In genomic region chr17:14760212-14760611, GRCh38 we compare ENCODE assay signal across 24 cellular contexts.
A peak's percentile ranks its signal among the peaks of the same experiment; 100 is the strongest.
DNase-seq lines count a peak whose midpoint lies in the region; ATAC-seq, FAIRE-seq and TF ChIP-seq lines count a peak whose summit lies in the region.
"Had no signal": no experiment of that assay in that cellular context is flagged by ENCODE, and none has a peak within 500 bp of the region (broad histone marks: within the 10 kb centered on the region; RNA-seq: fewer than 3 reads in every experiment).

No MANE protein-coding gene starts in this region.

- TF ChIP-seq EP300 in HepG2 (IDR thresholded peaks at IDR 0.05; ENCODE audit: low read depth in 2 of 2, low read length in 2 of 2) (no peak), HepG2 (CRISPR knock-in tag; IDR thresholded peaks at IDR 0.05; ENCODE audit: borderline replicate concordance) (no peak)

- in situ Hi-C loops in HepG2 (cut with HindIII; ENCODE audit: extremely low pct_ligation_motif_present, low pct_unique_long_range_greater_than_20kb): no loop called here

- no peaks in the 10 kb centered on the region for H3K79me2 ChIP-seq in HepG2 (ENCODE audit: insufficient read depth, low read length)

- no peaks in the 10 kb centered on the region for H3K9me3 ChIP-seq in HepG2 (ENCODE audit: low read length)
- H3K9me3 ChIP-seq: breast epithelium, esophagus muscularis mucosa, Peyer's patch had no signal

- peaks cover 48% of the 10 kb centered on the region for H3K4me1 ChIP-seq in HepG2 (ENCODE audit: insufficient read depth, low read length)
- H3K4me1 ChIP-seq: breast epithelium, esophagus muscularis mucosa, Peyer's patch had no signal

- H3K9ac ChIP-seq in HepG2 (ENCODE audit: insufficient read depth, low read depth, low read length): no peak overlapping the region

- CTCF ChIA-PET in HepG2 (lab: Yijun Ruan, JAX; ENCODE audit: low intra/inter-chr PET ratio, low total read pairs): no interaction called here

- POLR2A ChIA-PET in HepG2 (lab: Yijun Ruan, JAX): interaction anchor here (1.3 to 1.6 kb wide), 2 partner anchors 19 to 459 kb away, joined by 3 to 6 read pairs; partner anchors contain the start of gene HS3ST3B1

- no peak overlapping the region for H3K4me3 ChIP-seq in HepG2 (replicated peaks in 1 of 3; ENCODE audit: insufficient read depth in 1 of 3, low read depth in 2 of 3, low read length in 3 of 3)
- H3K4me3 ChIP-seq: breast epithelium, dorsolateral prefrontal cortex, esophagus muscularis mucosa, Peyer's patch had no signal

- DNase-seq in HepG2 (ENCODE audit: low spot score) (no peak), NCI-H524 (lab: John Stamatoyannopoulos, UW) (no peak), GM03348 (ENCODE audit: low spot score) (no peak), NCI-H774 (lab: John Stamatoyannopoulos, UW) (no peak)
- DNase-seq: activated CD4-positive, alpha-beta memory T cell treated with anti-CD3 and anti-CD28 coated beads for 36 hours; activated naive CD8-positive, alpha-beta T cell treated with anti-CD3 and anti-CD28 coated beads for 36 hours; activated T-cell treated with anti-CD3 and anti-CD28 coated beads, Interleukin-2, amount 50 U/mL, for 4 hours; CD4-positive, alpha-beta memory T cell; DND-41; dorsolateral prefrontal cortex; head of caudate nucleus; HFFc6; mesendoderm; NCI-H2107; NCI-H748 treated with DMSO at 0.1 percent for 48 hours; Peyer's patch had no signal

- no peaks in the 10 kb centered on the region for H3K36me3 ChIP-seq in HepG2 (replicated peaks in 1 of 2; ENCODE audit: control insufficient read depth in 1 of 2, insufficient read depth in 2 of 2, low read length in 2 of 2)
- H3K36me3 ChIP-seq: breast epithelium, esophagus muscularis mucosa, Peyer's patch had no signal

- no peak overlapping the region for H3K27ac ChIP-seq in HepG2 (ENCODE audit: extremely low read length, insufficient read depth, low read length)
- H3K27ac ChIP-seq: breast epithelium, dorsolateral prefrontal cortex, esophagus muscularis mucosa, Peyer's patch had no signal

- H3K4me2 ChIP-seq in HepG2 (ENCODE audit: low read depth, low read length): peak overlapping the region; percentile 66

- intact Hi-C loops in HepG2 (cut with micrococcal nuclease; ENCODE audit: unreplicated experiment): no loop called here

- TF ChIP-seq CTCF in HepG2 (CRISPR knock-in tag; IDR thresholded peaks at IDR 0.05): no peak

- TF ChIP-seq RAD21 in HepG2 (CRISPR knock-in tag; IDR thresholded peaks at IDR 0.05): no peak

- WGBS in HepG2 (ENCODE audit: low lambda C conversion rate): 43% methylated on average over 4 of the region's 4 CpGs

- peak; percentile 56 for ATAC-seq in GM18502 (IDR thresholded peaks at IDR 0.05; ENCODE audit: poor library complexity, unreplicated experiment)
- peak; percentile 33 for ATAC-seq in GM21529 (IDR thresholded peaks at IDR 0.05; ENCODE audit: unreplicated experiment)
- ATAC-seq in HG03175 (IDR thresholded peaks at IDR 0.05; ENCODE audit: unreplicated experiment): peak; percentile 42
- ATAC-seq in HepG2: no peak
- ATAC-seq in HG03108 (IDR thresholded peaks at IDR 0.05; ENCODE audit: unreplicated experiment): no peak
- ATAC-seq: activated T-cell treated with anti-CD3 and anti-CD28 coated beads, Interleukin-2, amount 50 U/mL, for 4 hours; SK-N-SH treated with all-trans-retinoic acid at 6 μM for 48 hours had no signal

- no TSS peak for BruUV-seq in HepG2 (replicated peaks; lab: Mats Ljungman, UMichigan)

- no peaks in the 10 kb centered on the region; a peak in 1 of 5 replicates for H3K27me3 ChIP-seq in HepG2 (ENCODE audit: control insufficient read depth in 1 of 2, insufficient read depth in 2 of 2, low read length in 2 of 2)
- H3K27me3 ChIP-seq: breast epithelium, esophagus muscularis mucosa, Peyer's patch had no signal

- FAIRE-seq in HepG2 (lab: Jason Lieb, UNC): no peak
- FAIRE-seq: TTC549 had no signal

- no peaks in the 10 kb centered on the region for H4K20me1 ChIP-seq in HepG2 (ENCODE audit: insufficient read depth, low read length)

- H2AFZ ChIP-seq in HepG2 (ENCODE audit: low read length): no peak overlapping the region

- no peak for TF ChIP-seq POLR2A in HepG2 (IDR thresholded peaks at IDR 0.05; ENCODE audit: insufficient read depth in 1 of 2, low read depth in 2 of 2, low read length in 2 of 2)

TF ChIP-seq in HepG2, 621 proteins besides CTCF, POLR2A, EP300 and RAD21 (continues in another document):
- TF ChIP-seq ZNF12 (CRISPR knock-in tag; IDR thresholded peaks at IDR 0.05) (no peak), MIER3 (CRISPR knock-in tag; IDR thresholded peaks at IDR 0.05; ENCODE audit: borderline replicate concordance) (no peak), CHD2 (IDR thresholded peaks at IDR 0.05; ENCODE audit: low read depth, low read length) (no peak), ZFP82 (CRISPR knock-in tag; IDR thresholded peaks at IDR 0.05; ENCODE audit: borderline replicate concordance) (no peak), HIC2 (CRISPR knock-in tag; IDR thresholded peaks at IDR 0.05; ENCODE audit: low read depth) (no peak), ZNF138 (CRISPR knock-in tag; IDR thresholded peaks at IDR 0.05; ENCODE audit: low read depth) (no peak), ZNF501 (CRISPR knock-in tag; IDR thresholded peaks at IDR 0.05) (no peak), KIAA2018 (CRISPR knock-in tag; IDR thresholded peaks at IDR 0.05; ENCODE audit: borderline replicate concordance) (no peak)

Comparison
In these comparisons a context has a peak if more than half of its experiments do, and no peak if none do; other contexts are left out.
1. ATAC-seq: peak in GM18502 (single experiment), GM21529 (single experiment) and HG03175 (single experiment); none in HepG2 (single experiment) and HG03108 (single experiment).